ENCODE assay signal across 10 cellular contexts in the genomic region with DNA sequence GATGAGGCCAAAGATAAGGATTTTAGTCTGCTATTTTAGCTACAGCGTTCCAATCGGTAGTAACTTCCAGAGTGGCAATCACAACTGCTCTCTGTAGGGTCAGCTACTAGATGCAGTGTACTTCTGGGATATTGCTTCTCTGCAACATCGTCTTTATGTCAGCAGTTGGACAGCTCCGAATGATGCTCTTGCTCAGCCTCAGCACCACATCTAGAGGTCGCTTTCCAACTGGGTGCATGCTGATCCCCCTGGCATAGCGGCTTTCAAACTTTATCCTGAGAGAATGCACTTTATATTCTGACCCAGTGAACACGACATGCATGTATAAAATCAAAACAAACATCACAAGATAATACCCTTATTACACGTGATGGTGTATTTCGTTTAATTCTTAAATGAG.
DNase-seq lines count a peak whose midpoint lies in the region; ATAC-seq and TF ChIP-seq lines count a peak whose summit lies in the region.
"Had no signal": no experiment of that assay in that cellular context is flagged by ENCODE, and none has a peak within 500 bp of the region (broad histone marks: within the 10 kb centered on the region; RNA-seq: fewer than 3 reads in every experiment).

No MANE protein-coding gene starts in this region.

- no peaks in the 10 kb centered on the region for H3K4me1 Mint-ChIP-seq in type B pancreatic cell (ENCODE audit: unreplicated experiment)

- H3K27me3 ChIP-seq in cardiac muscle cell, result no peaks in the 10 kb centered on the region
- H3K27me3 ChIP-seq: SJSA1, tibial artery had no signal

- no peaks in the 10 kb centered on the region for H3K36me3 Mint-ChIP-seq in type B pancreatic cell

- TF ChIP-seq CTCF in cardiac muscle cell (IDR thresholded peaks at IDR 0.05; ENCODE audit: low read depth, low read length) (peak; percentile 32), foreskin fibroblast (IDR thresholded peaks at IDR 0.05; ENCODE audit: low read depth, low read length) (no peak), type B pancreatic cell (conservative IDR thresholded peaks at IDR 0.05) (peak; percentile 43)

- H3K27ac Mint-ChIP-seq in type B pancreatic cell, result no peak overlapping the region

- no peaks in the 10 kb centered on the region for H3K36me3 ChIP-seq in cardiac muscle cell
- H3K36me3 ChIP-seq in SK-N-MC (ENCODE audit: insufficient read depth, low read length), result no peaks in the 10 kb centered on the region
- H3K36me3 ChIP-seq: SJSA1, tibial artery had no signal

- ATAC-seq in Right ventricle myocardium inferior, result no peak

- peaks cover 2% of the 10 kb centered on the region for H3K27me3 Mint-ChIP-seq in type B pancreatic cell

- DNase-seq in cardiac muscle cell (ENCODE audit: low read depth in 1 of 2, low spot score in 1 of 2) (peak; percentile 62 to 82), Right ventricle myocardium inferior (ENCODE audit: missing footprints) (no peak), SK-N-MC (ENCODE audit: low read depth, low spot score) (peak; percentile 32), foreskin fibroblast (peak; percentile 2 to 23), type B pancreatic cell (ENCODE audit: extremely low spot score, unreplicated experiment) (no peak), HK-2 (ENCODE audit: unreplicated experiment) (no peak), CD1c-positive myeloid dendritic cell (ENCODE audit: extremely low spot score) (no peak)
- no peak for DNase-seq in activated CD8-positive, alpha-beta memory T cell treated with anti-CD3 and anti-CD28 coated beads for 24 hours
- DNase-seq: tibial artery had no signal

- H3K27ac ChIP-seq in cardiac muscle cell, result no peak overlapping the region
- H3K27ac ChIP-seq in SK-N-MC, result no peak overlapping the region
- H3K27ac ChIP-seq: SJSA1, tibial artery had no signal

- no peaks in the 10 kb centered on the region for H3K4me1 ChIP-seq in cardiac muscle cell (ENCODE audit: low read depth)
- H3K4me1 ChIP-seq: SJSA1, tibial artery had no signal

- no peak overlapping the region for H3K4me3 Mint-ChIP-seq in type B pancreatic cell

- intact Hi-C loops in Right ventricle myocardium inferior (cut with DNase I), result no loop called here

- no peaks in the 10 kb centered on the region for H3K9me3 Mint-ChIP-seq in type B pancreatic cell

- H3K4me3 ChIP-seq in cardiac muscle cell, result no peak overlapping the region
- H3K4me3 ChIP-seq in SK-N-MC, result no peak overlapping the region
- no peak overlapping the region for H3K4me3 ChIP-seq in foreskin fibroblast (ENCODE audit: low read depth in 1 of 2, low read length in 2 of 2)
- H3K4me3 ChIP-seq: SJSA1, tibial artery had no signal

- no peak overlapping the region for H3K9ac ChIP-seq in SK-N-MC (ENCODE audit: insufficient read length)

- no peaks in the 10 kb centered on the region for H3K9me3 ChIP-seq in cardiac muscle cell (ENCODE audit: low read depth)
- H3K9me3 ChIP-seq in SK-N-MC (ENCODE audit: low read depth, low read length), result no peaks in the 10 kb centered on the region
- H3K9me3 ChIP-seq: SJSA1, tibial artery had no signal

Comparison
In these comparisons a context has a peak if more than half of its experiments do, and no peak if none do; other contexts are left out.
1. DNase-seq: peak in cardiac muscle cell (2 of 2), SK-N-MC (single experiment) and foreskin fibroblast (2 of 2); none in Right ventricle myocardium inferior (single experiment), type B pancreatic cell (single experiment), HK-2 (single experiment), CD1c-positive myeloid dendritic cell (single experiment) and activated CD8-positive, alpha-beta memory T cell treated with anti-CD3 and anti-CD28 coated beads for 24 hours (single experiment).